ENCODE assay signal across 1 cellular context in genomic region chr6:3707751-3708412, GRCh38.
TF ChIP-seq lines count a peak whose summit lies in the region.

No MANE protein-coding gene starts in this region.

TF ChIP-seq in K562, 482 proteins besides CTCF, POLR2A, EP300 and RAD21:
- TF ChIP-seq E2F6 (IDR thresholded peaks at IDR 0.05; ENCODE audit: borderline replicate concordance in 1 of 2, extremely low read depth in 1 of 2, insufficient read depth in 1 of 2, insufficient read length in 1 of 2, low read depth in 1 of 2, low read length in 1 of 2, poor library complexity in 1 of 2, severe bottlenecking in 1 of 2) (peak in 1 of 2 experiments; percentile 57), POLR3A (IDR thresholded peaks at IDR 0.05; ENCODE audit: borderline replicate concordance, extremely low read depth, insufficient read depth, insufficient read length) (no peak)
